ENCODE assay signal across 1 cellular context in the genomic region with DNA sequence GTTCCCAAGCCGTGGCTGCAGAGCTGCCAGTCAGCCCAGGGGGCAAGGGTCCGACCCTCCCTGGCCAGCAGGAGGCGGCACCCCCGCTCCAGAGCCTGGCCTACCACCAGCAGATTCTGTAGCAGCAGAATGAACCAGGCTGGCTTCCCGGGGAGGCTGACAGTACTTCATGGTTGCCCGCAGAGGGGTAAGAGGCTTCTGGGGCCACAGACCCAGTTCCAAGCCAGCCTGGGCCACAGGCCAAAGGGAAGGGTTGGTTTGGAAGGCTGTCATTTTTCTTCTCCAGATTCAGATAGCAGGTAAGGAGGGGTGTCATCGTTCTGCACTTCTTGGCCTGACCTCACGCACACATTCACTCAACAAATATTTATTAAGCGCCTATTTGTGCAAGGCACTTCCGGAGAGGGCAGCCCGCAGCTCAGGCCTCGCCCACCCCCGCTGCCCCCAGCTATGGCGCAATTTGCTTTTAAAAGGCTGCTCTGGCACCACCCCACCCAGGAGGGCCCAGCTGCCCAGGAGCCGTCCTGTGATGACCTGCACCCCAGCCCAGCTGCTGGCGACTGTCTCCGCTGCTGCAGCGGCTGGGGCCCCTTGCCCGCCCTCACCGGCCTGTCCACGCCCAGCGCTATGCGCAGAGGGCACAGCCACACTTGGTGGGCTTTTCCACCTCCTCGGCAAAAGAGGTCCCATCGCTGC.
TF ChIP-seq lines count a peak whose summit lies in the region.

No MANE protein-coding gene starts in this region.

TF ChIP-seq in GM23338, 12 proteins besides CTCF, POLR2A, EP300 and RAD21 (continued from another document):
- TF ChIP-seq EZH2 (IDR thresholded peaks at IDR 0.05; ENCODE audit: low read depth, unreplicated experiment) (no peak), ZNF114 (CRISPR knock-in tag; IDR thresholded peaks at IDR 0.05) (no peak), STAT1 (IDR thresholded peaks at IDR 0.05; ENCODE audit: unreplicated experiment) (no peak), JUNB (IDR thresholded peaks at IDR 0.05; ENCODE audit: unreplicated experiment) (no peak)
TF ChIP-seq in GM23338: peak in this region for 0.
